ENCODE assay signal across 13 cellular contexts in the genomic region with DNA sequence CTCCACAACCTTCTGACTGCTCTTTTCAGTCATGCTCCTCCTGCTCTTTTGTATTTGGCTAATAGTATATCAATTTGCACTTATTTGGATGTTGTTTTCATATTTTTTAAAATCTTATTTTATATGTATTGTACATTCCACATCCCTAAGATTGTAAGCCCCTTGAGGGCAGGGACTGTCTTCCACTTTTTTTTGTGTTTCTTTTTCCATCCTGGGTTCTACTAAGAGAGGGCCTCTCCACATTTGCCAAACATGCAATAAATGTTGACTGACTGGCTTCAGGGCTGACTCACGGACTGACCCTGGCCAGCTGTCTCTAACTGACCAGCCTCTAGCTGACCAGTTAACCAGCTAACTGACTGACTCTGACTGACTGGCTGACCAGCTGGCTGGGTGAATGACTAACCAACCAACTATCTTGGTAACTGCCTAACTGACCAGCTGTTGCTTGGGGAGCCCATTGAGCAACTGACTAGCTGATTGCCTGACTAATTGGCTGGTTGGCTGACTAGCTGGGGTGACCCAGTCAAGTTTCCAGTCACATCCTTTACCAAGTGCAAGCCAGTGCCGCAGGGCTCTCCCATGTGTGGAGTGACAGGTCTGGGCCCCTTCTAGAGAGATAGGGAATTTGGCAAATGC. TPM values are rescaled to one million over a fixed set of nuclear protein-coding genes. Genes with fewer than 3 reads are reported as not detected.
DNase-seq lines count a peak whose midpoint lies in the region; ATAC-seq and TF ChIP-seq lines count a peak whose summit lies in the region.
"Had no signal": no experiment of that assay in that cellular context is flagged by ENCODE, and none has a peak within 500 bp of the region (broad histone marks: within the 10 kb centered on the region; RNA-seq: fewer than 3 reads in every experiment).

No MANE protein-coding gene starts in this region.

- H3K4me1 ChIP-seq in Peyer's patch: peaks cover 0 to 54% (median 7%) of the 10 kb centered on the region in 4 donors
- peaks cover 59 to 100% (median 74%) of the 10 kb centered on the region in 3 donors for H3K4me1 ChIP-seq in esophagus squamous epithelium
- 0 out of 2 replicates have a peak, but pooled peaks cover 7% of the 10 kb centered on the region for H3K4me1 ChIP-seq in BE2C

- H3K27me3 ChIP-seq in Peyer's patch (no peaks in the 10 kb centered on the region), esophagus squamous epithelium (no peaks in the 10 kb centered on the region), BE2C (no peaks in the 10 kb centered on the region)
- H3K27me3 ChIP-seq: SJSA1 had no signal

- no peak for ATAC-seq in stimulated activated naive CD8-positive, alpha-beta T cell treated with anti-CD3 and anti-CD28 coated beads, Interleukin-15, Interleukin-2, amounts not matched to agents 100 U/mL and 50 U/mL, for 24 hours
- ATAC-seq: activated naive CD8-positive, alpha-beta T cell treated with anti-CD3 and anti-CD28 coated beads, Interleukin-2, amount 50 U/mL, for 24 hours had no signal

- H3K36me3 ChIP-seq in Peyer's patch: peaks cover 0 to 68% (median 0%) of the 10 kb centered on the region in 3 donors
- peaks cover 13 to 78% (median 46%) of the 10 kb centered on the region in 3 donors for H3K36me3 ChIP-seq in esophagus squamous epithelium
- H3K36me3 ChIP-seq in BE2C: peaks cover 61% of the 10 kb centered on the region

- DNase-seq in AG08396 (ENCODE audit: low spot score) (peak; percentile 59), Peyer's patch (no peak), esophagus squamous epithelium (lab: John Stamatoyannopoulos, UW) (no peak), renal cortical epithelial cell (ENCODE audit: low read depth) (peak; percentile 66), T-helper 1 cell (no peak), BE2C (no peak)
- no peak for DNase-seq in stimulated activated naive CD8-positive, alpha-beta T cell treated with anti-CD3 and anti-CD28 coated beads, Interleukin-15, Interleukin-2, amounts not matched to agents 100 U/mL and 50 U/mL, for 24 hours
- DNase-seq in stimulated activated naive CD4-positive, alpha-beta T cell treated with Interleukin-2 at 50 U/mL for 16 hours (lab: John Stamatoyannopoulos, UW): no peak
- DNase-seq: activated CD4-positive, alpha-beta T cell treated with anti-CD3 and anti-CD28 coated beads, Interleukin-2, amount 10 ng/mL, durations not matched to agents 7 days and 5 days; activated naive CD8-positive, alpha-beta T cell treated with anti-CD3 and anti-CD28 coated beads, Interleukin-2, amount 50 U/mL, for 24 hours; foreskin melanocyte; stimulated activated CD4-positive, alpha-beta T cell treated with anti-CD3 and anti-CD28 coated beads, Interleukin-4, amount 100 ng/mL, for 24 hours had no signal

- no peak for TF ChIP-seq CTCF in Peyer's patch (IDR thresholded peaks at IDR 0.05)
- no peak for TF ChIP-seq CTCF in esophagus squamous epithelium (IDR thresholded peaks at IDR 0.05)
- no peak for TF ChIP-seq CTCF in BE2C (IDR thresholded peaks at IDR 0.05; ENCODE audit: low read depth, low read length)

- H3K27ac ChIP-seq in Peyer's patch (peak overlapping the region; percentile 57 to 78 (median 64)), esophagus squamous epithelium (peak overlapping the region; percentile 60 to 89 (median 88))
- H3K27ac ChIP-seq: SJSA1 had no signal

- H3K9me3 ChIP-seq in Peyer's patch: no peaks in the 10 kb centered on the region
- H3K9me3 ChIP-seq in esophagus squamous epithelium: no peaks in the 10 kb centered on the region
- no peaks in the 10 kb centered on the region for H3K9me3 ChIP-seq in BE2C
- H3K9me3 ChIP-seq: SJSA1 had no signal

- whole genome bisulfite sequencing in esophagus squamous epithelium, 2 donors: 63 to 71% methylated on average over 2 of the region's 2 CpGs

- intact Hi-C loops in esophagus squamous epithelium (cut with DNase I): no loop called here

- no peak overlapping the region for H3K4me3 ChIP-seq in Peyer's patch
- H3K4me3 ChIP-seq in esophagus squamous epithelium: no peak overlapping the region
- no peak overlapping the region for H3K4me3 ChIP-seq in BE2C (ENCODE audit: low read depth, low read length)
- H3K4me3 ChIP-seq: SJSA1 had no signal

- TF ChIP-seq POLR2A in Peyer's patch (IDR thresholded peaks at IDR 0.05): no peak
- TF ChIP-seq POLR2A in esophagus squamous epithelium (IDR thresholded peaks at IDR 0.05): no peak

RNA-seq across cellular contexts. Expression of a gene that starts 16.1 kb away (rescaled TPM):
- total RNA-seq in Peyer's patch (10 to 100 TPM in 3 of 4 donors, 1 to 10 TPM in 1; 8.9 to 49.5 (median 26.6) TPM), esophagus squamous epithelium (10 to 100 TPM in 3 of 4 donors, 1 to 10 TPM in 1; 7.6 to 34.8 (median 15.9) TPM), renal cortical epithelial cell (39.2 and 51.3 TPM in 2 replicates)
- polyA plus RNA-seq in BE2C (2012; ENCODE audit: insufficient read depth, insufficient read length, low read depth): 9.1 TPM

RNA-seq across cellular contexts. Expression of a gene that starts 57.8 kb away (rescaled TPM):
- total RNA-seq in Peyer's patch (10 to 100 TPM; 51.2 to 96.4 (median 80.9) TPM), esophagus squamous epithelium (10 to 100 TPM; 49.7 to 60.3 (median 53.0) TPM), renal cortical epithelial cell (47.9 and 120 TPM in 2 replicates)
- 69.6 TPM for polyA plus RNA-seq in BE2C (2012; ENCODE audit: insufficient read depth, insufficient read length, low read depth)

Comparison
In these comparisons a context has a peak if more than half of its experiments do, and no peak if none do; other contexts are left out.
1. DNase-seq: peak in AG08396 (single experiment) and renal cortical epithelial cell (single experiment); none in Peyer's patch (0 of 3), esophagus squamous epithelium (single experiment), stimulated activated naive CD8-positive, alpha-beta T cell treated with anti-CD3 and anti-CD28 coated beads, Interleukin-15, Interleukin-2, amounts not matched to agents 100 U/mL and 50 U/mL, for 24 hours (single experiment), stimulated activated naive CD4-positive, alpha-beta T cell treated with Interleukin-2 at 50 U/mL for 16 hours (single experiment), T-helper 1 cell (0 of 5) and BE2C (single experiment).